Comparison of ENCODE assay signal across 8 cellular contexts in genomic region chr10:108544500-108545120, GRCh38.
DNase-seq lines count a peak whose midpoint lies in the region; ATAC-seq, FAIRE-seq and TF ChIP-seq lines count a peak whose summit lies in the region.

No MANE protein-coding gene starts in this region.

- H3K9me3 ChIP-seq in Caco-2 (no peaks in the 10 kb centered on the region), small intestine (ENCODE audit: control insufficient read depth, low read depth) (no peaks in the 10 kb centered on the region)

- H3K27me3 Mint-ChIP-seq in Caco-2 (ENCODE audit: insufficient read depth, unreplicated experiment) = no peaks in the 10 kb centered on the region
- no peaks in the 10 kb centered on the region for H3K27me3 Mint-ChIP-seq in activated naive CD8-positive, alpha-beta T cell treated with anti-CD3 and anti-CD28 coated beads, Interleukin-2, amount 50 U/mL, for 24 hours

- H3K27me3 ChIP-seq in Caco-2 (replicated peaks; ENCODE audit: control insufficient read depth, insufficient read depth, low read length) (no peaks in the 10 kb centered on the region), small intestine (ENCODE audit: control insufficient read depth in 2 of 2, insufficient read depth in 2 of 2, low read length in 2 of 2) (no peaks in the 10 kb centered on the region)

- TF ChIP-seq CTCF in Caco-2 (IDR thresholded peaks at IDR 0.05; ENCODE audit: insufficient read depth in 1 of 2, low read depth in 1 of 2, low read length in 1 of 2, severe bottlenecking in 1 of 2, unreplicated experiment in 1 of 2) = peak; percentile 93 to 97

- 28 to 32% (median 31%) methylated on average over 10 of the region's 10 CpGs for WGBS in small intestine, 3 donors

- intact Hi-C loops in Caco-2 (cut with micrococcal nuclease; ENCODE audit: unreplicated experiment) = loop anchor here (1.0 to 10.0 kb wide), 7 partner anchors 54 to 1310 kb away; no protein-coding TSS in a partner anchor

- ATAC-seq in GM18861 (IDR thresholded peaks at IDR 0.05; ENCODE audit: unreplicated experiment) = peak; percentile 68
- peak; percentile 82 for ATAC-seq in HG03045 (IDR thresholded peaks at IDR 0.05; ENCODE audit: unreplicated experiment)
- ATAC-seq in activated naive CD8-positive, alpha-beta T cell treated with anti-CD3 and anti-CD28 coated beads, Interleukin-2, amount 50 U/mL, for 24 hours = no peak

- H3K4me3 ChIP-seq in Caco-2 (ENCODE audit: low read depth, low read length) (no peak overlapping the region), small intestine (ENCODE audit: low read depth in 1 of 2, low read length in 2 of 2) (no peak overlapping the region)

- no peak overlapping the region for H3K27ac ChIP-seq in small intestine (ENCODE audit: low read depth in 1 of 2, low read length in 1 of 2)

- H3K4me1 ChIP-seq in Caco-2 (no peaks in the 10 kb centered on the region), small intestine (ENCODE audit: control insufficient read depth in 2 of 2, insufficient read depth in 1 of 2, low read depth in 1 of 2, low read length in 1 of 2) (no peaks in the 10 kb centered on the region)

- FAIRE-seq in small intestine (lab: Jason Lieb, UNC) = no peak

- POLR2A ChIA-PET in Caco-2 (lab: Charles Lee) = no interaction called here

- H3K9me3 Mint-ChIP-seq in Caco-2 (ENCODE audit: unreplicated experiment) = no peaks in the 10 kb centered on the region
- no peaks in the 10 kb centered on the region for H3K9me3 Mint-ChIP-seq in activated naive CD8-positive, alpha-beta T cell treated with anti-CD3 and anti-CD28 coated beads, Interleukin-2, amount 50 U/mL, for 24 hours

- no peak overlapping the region for H3K4me3 Mint-ChIP-seq in Caco-2 (ENCODE audit: unreplicated experiment)
- H3K4me3 Mint-ChIP-seq in activated naive CD8-positive, alpha-beta T cell treated with anti-CD3 and anti-CD28 coated beads, Interleukin-2, amount 50 U/mL, for 24 hours = no peak overlapping the region

- peak; percentile 66 to 81 for DNase-seq in Caco-2
- DNase-seq in NCI-H460 (ENCODE audit: extremely low read depth, low read depth) = peak; percentile 42
- peak; percentile 51 for DNase-seq in activated naive CD8-positive, alpha-beta T cell treated with anti-CD3 and anti-CD28 coated beads, Interleukin-2, amount 50 U/mL, for 24 hours
- peak in 31 of 51 donors; percentile 1 to 74 (median 21) for DNase-seq in hypothalamus (lab: John Stamatoyannopoulos, UW)
- peak; percentile 58 for DNase-seq in small intestine
- DNase-seq in NCI-H1436 (lab: John Stamatoyannopoulos, UW) = no peak

- no peaks in the 10 kb centered on the region for H3K36me3 Mint-ChIP-seq in Caco-2 (ENCODE audit: insufficient read depth, unreplicated experiment)
- H3K36me3 Mint-ChIP-seq in activated naive CD8-positive, alpha-beta T cell treated with anti-CD3 and anti-CD28 coated beads, Interleukin-2, amount 50 U/mL, for 24 hours (ENCODE audit: low read depth) = no peaks in the 10 kb centered on the region

- no peaks in the 10 kb centered on the region for H3K4me1 Mint-ChIP-seq in Caco-2 (ENCODE audit: low read depth, unreplicated experiment)
- no peaks in the 10 kb centered on the region for H3K4me1 Mint-ChIP-seq in activated naive CD8-positive, alpha-beta T cell treated with anti-CD3 and anti-CD28 coated beads, Interleukin-2, amount 50 U/mL, for 24 hours

- BruUV-seq in Caco-2 (replicated peaks; lab: Mats Ljungman, UMichigan) = no TSS peak

- CTCF ChIA-PET in Caco-2 (lab: Charles Lee) = no interaction called here

- H3K36me3 ChIP-seq in Caco-2 (ENCODE audit: control insufficient read depth, insufficient read depth, low read length) (no peaks in the 10 kb centered on the region), small intestine (ENCODE audit: control insufficient read depth in 2 of 2, insufficient read depth in 2 of 2, low read length in 2 of 2) (no peaks in the 10 kb centered on the region)

- no peak overlapping the region for H3K27ac Mint-ChIP-seq in Caco-2 (ENCODE audit: unreplicated experiment)
- H3K27ac Mint-ChIP-seq in activated naive CD8-positive, alpha-beta T cell treated with anti-CD3 and anti-CD28 coated beads, Interleukin-2, amount 50 U/mL, for 24 hours = no peak overlapping the region
